ENCODE assay signal across 22 cellular contexts in the genomic region with DNA sequence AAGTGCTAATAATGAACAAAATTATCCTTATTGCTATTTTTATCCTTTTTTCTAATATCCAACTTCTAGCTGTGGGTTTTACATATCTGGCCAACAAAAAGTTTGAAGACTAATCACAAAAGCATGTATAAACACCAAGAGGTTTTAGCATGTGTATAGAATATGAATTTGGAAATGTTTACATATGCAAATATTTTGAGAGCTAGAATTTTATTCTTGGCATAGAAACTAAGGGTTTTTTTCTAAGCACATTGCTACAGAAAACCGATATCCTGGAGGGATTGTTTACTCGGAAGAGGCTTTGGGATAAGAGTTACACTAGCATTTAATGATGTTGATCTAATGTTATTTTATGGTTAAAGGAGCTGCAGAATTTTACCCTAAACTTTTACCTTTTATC.
DNase-seq lines count a peak whose midpoint lies in the region; ATAC-seq, FAIRE-seq and TF ChIP-seq lines count a peak whose summit lies in the region.
"Had no signal": no experiment of that assay in that cellular context is flagged by ENCODE, and none has a peak within 500 bp of the region (broad histone marks: within the 10 kb centered on the region; RNA-seq: fewer than 3 reads in every experiment).

No MANE protein-coding gene starts in this region.

- peaks cover 31% of the 10 kb centered on the region for H3K4me1 ChIP-seq in HUES6 (ENCODE audit: control insufficient read depth, insufficient read depth, low read length)
- peaks cover 4% of the 10 kb centered on the region in 2 donors for H3K4me1 ChIP-seq in small intestine (ENCODE audit: control insufficient read depth in 2 of 2, insufficient read depth in 1 of 2, low read depth in 1 of 2, low read length in 1 of 2)
- no peaks in the 10 kb centered on the region for H3K4me1 ChIP-seq in right atrium auricular region
- H3K4me1 ChIP-seq in thyroid gland = peaks cover 6 to 11% of the 10 kb centered on the region in 2 donors
- H3K4me1 ChIP-seq: uterus had no signal

- intact Hi-C loops in thyroid gland (cut with DNase I) = no loop called here
- intact Hi-C loops in sciatic nerve (cut with DNase I) = no loop called here

- H3K9me3 ChIP-seq in AG04450 (ENCODE audit: control insufficient read depth, insufficient read depth, low read length) (no peaks in the 10 kb centered on the region), HUES6 (ENCODE audit: control insufficient read depth, insufficient read depth, low read depth, low read length) (no peaks in the 10 kb centered on the region), small intestine (ENCODE audit: control insufficient read depth, low read depth) (no peaks in the 10 kb centered on the region), right atrium auricular region (no peaks in the 10 kb centered on the region), thyroid gland (no peaks in the 10 kb centered on the region)
- H3K9me3 ChIP-seq: uterus had no signal

- 54 to 83% (median 77%) methylated on average over 2 of the region's 2 CpGs for WGBS in small intestine, 3 donors
- WGBS in thyroid gland, 2 donors = 70 to 76% methylated on average over 2 of the region's 2 CpGs

- TF ChIP-seq CTCF in AG04450 (IDR thresholded peaks at IDR 0.05; ENCODE audit: low read depth, low read length) = no peak
- no peak for TF ChIP-seq CTCF in fibroblast of villous mesenchyme (IDR thresholded peaks at IDR 0.05; ENCODE audit: insufficient read depth, low read depth, low read length)
- no peak for TF ChIP-seq CTCF in right atrium auricular region (IDR thresholded peaks at IDR 0.05)
- TF ChIP-seq CTCF in thyroid gland (IDR thresholded peaks at IDR 0.05) = no peak

- FAIRE-seq in small intestine (lab: Jason Lieb, UNC) = no peak

- ATAC-seq in sciatic nerve = no peak
- ATAC-seq: effector memory CD8-positive, alpha-beta T cell; natural killer cell had no signal

- no peak overlapping the region for H3K9ac ChIP-seq in HUES6 (ENCODE audit: low read length)

- H3K36me3 ChIP-seq in HUES6 (ENCODE audit: control insufficient read depth, insufficient read depth, low read length) (no peaks in the 10 kb centered on the region), small intestine (ENCODE audit: control insufficient read depth in 2 of 2, insufficient read depth in 2 of 2, low read length in 2 of 2) (no peaks in the 10 kb centered on the region), right atrium auricular region (no peaks in the 10 kb centered on the region), thyroid gland (no peaks in the 10 kb centered on the region)
- H3K36me3 ChIP-seq: uterus had no signal

- H3K27ac ChIP-seq in AG04450 (ENCODE audit: low read depth, low read length) (no peak overlapping the region), HUES6 (ENCODE audit: low read depth, low read length) (0 out of 2 replicates have a peak overlapping the region, but pooled peaks have one; percentile 26), small intestine (ENCODE audit: low read depth in 1 of 2, low read length in 1 of 2) (no peak overlapping the region), right atrium auricular region (no peak overlapping the region), thyroid gland (no peak overlapping the region)
- H3K27ac ChIP-seq: uterus had no signal

- peak; percentile 61 for DNase-seq in AG04450 (ENCODE audit: low read depth, low spot score)
- peak; percentile 9 for DNase-seq in amniotic stem cell (lab: John Stamatoyannopoulos, UW)
- peak; percentile 77 for DNase-seq in fibroblast of villous mesenchyme (ENCODE audit: low read depth)
- DNase-seq in small intestine = no peak
- DNase-seq in right atrium auricular region (ENCODE audit: low spot score) = no peak
- DNase-seq in thyroid gland = no peak
- DNase-seq in sciatic nerve (ENCODE audit: low spot score) = no peak
- DNase-seq: activated CD4-positive, alpha-beta T cell treated with anti-CD3 and anti-CD28 coated beads, Interleukin-2, amount 10 ng/mL, durations not matched to agents 7 days and 5 days; activated CD8-positive, alpha-beta memory T cell treated with anti-CD3 and anti-CD28 coated beads, Interleukin-2, amount 50 U/mL, for 48 hours; activated effector memory CD4-positive, alpha-beta T cell treated with Interleukin-2 at 50 U/mL for 16 hours; anterior cingulate cortex; effector memory CD8-positive, alpha-beta T cell; hypothalamus; KBM-7; kidney; natural killer cell; NCI-H1930; NCI-H524; SHP77; uterus had no signal

- CTCF ChIA-PET in AG04450 (lab: Charles Lee) = interaction anchor here (1.3 kb wide), 1 partner anchor 25 kb away, joined by 3 read pairs; no protein-coding TSS in a partner anchor

- POLR2A ChIA-PET in AG04450 (lab: Yijun Ruan, JAX) = interaction anchor here (1.3 kb wide), 2 partner anchors 13 to 39 kb away, joined by 4 to 8 read pairs; no protein-coding TSS in a partner anchor

- TF ChIP-seq POLR2A in thyroid gland (IDR thresholded peaks at IDR 0.05) = no peak

- H3K27me3 ChIP-seq in AG04450 (ENCODE audit: control insufficient read depth, insufficient read depth, low read length) = no peaks in the 10 kb centered on the region
- H3K27me3 ChIP-seq in HUES6 (ENCODE audit: control insufficient read depth, insufficient read depth, low read length) = no peaks in the 10 kb centered on the region
- no peaks in the 10 kb centered on the region for H3K27me3 ChIP-seq in small intestine (ENCODE audit: control insufficient read depth in 2 of 2, insufficient read depth in 2 of 2, low read length in 2 of 2)
- no peaks in the 10 kb centered on the region for H3K27me3 ChIP-seq in right atrium auricular region
- H3K27me3 ChIP-seq in thyroid gland = no peaks in the 10 kb centered on the region
- H3K27me3 ChIP-seq: foreskin keratinocyte, uterus had no signal

- no peak overlapping the region for H3K4me3 ChIP-seq in AG04450 (ENCODE audit: low read depth, low read length)
- no peak overlapping the region for H3K4me3 ChIP-seq in HUES6 (ENCODE audit: low read depth, low read length)
- H3K4me3 ChIP-seq in fibroblast of villous mesenchyme (ENCODE audit: low read depth, low read length) = no peak overlapping the region
- H3K4me3 ChIP-seq in small intestine (ENCODE audit: low read depth in 1 of 2, low read length in 2 of 2) = no peak overlapping the region
- H3K4me3 ChIP-seq in right atrium auricular region = no peak overlapping the region
- no peak overlapping the region for H3K4me3 ChIP-seq in thyroid gland (replicated peaks in 1 of 3)
- H3K4me3 ChIP-seq: uterus had no signal

Comparison
In these comparisons a context has a peak if more than half of its experiments do, and no peak if none do; other contexts are left out.
1. DNase-seq: peak in AG04450 (single experiment), amniotic stem cell (single experiment) and fibroblast of villous mesenchyme (single experiment); none in small intestine (single experiment), right atrium auricular region (single experiment), thyroid gland (0 of 2) and sciatic nerve (single experiment).